ENCODE assay signal across 31 cellular contexts in the genomic region with DNA sequence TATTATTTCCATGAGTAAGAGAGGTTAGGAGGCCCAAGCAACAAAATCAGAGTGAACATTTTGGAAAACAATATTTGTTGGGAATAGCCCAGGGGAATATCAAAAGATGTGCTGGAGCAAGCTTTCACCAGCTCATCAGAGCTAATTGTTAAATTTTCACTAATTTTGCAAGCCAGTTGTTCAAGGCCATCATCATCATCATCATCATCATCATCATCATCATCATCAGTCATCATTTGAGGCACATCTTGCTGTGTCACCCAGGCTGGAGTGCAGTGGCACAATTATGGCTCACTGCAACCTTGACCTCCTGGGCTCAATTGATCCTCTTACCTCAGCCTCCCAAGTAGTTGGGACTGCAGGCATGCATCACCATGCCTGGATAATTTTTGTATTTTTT.
"Had no signal": no experiment of that assay in that cellular context is flagged by ENCODE, and none has a peak within 500 bp of the region (broad histone marks: within the 10 kb centered on the region; RNA-seq: fewer than 3 reads in every experiment).

No MANE protein-coding gene starts in this region.

- H3K36me3 Mint-ChIP-seq: mesothelial cell of epicardium; natural killer cell treated with Interleukin-12 subunit alpha and Interleukin-12 subunit beta and Interleukin-15 and Interleukin-18, amount 100 ng/mL, for 72 hours; stimulated activated effector memory CD8-positive, alpha-beta T cell treated with anti-CD3 and anti-CD28 coated beads, Interleukin-12 subunit alpha, Interleukin-12 subunit beta, amount 100 ng/mL, for 72 hours had no signal

- H3K4me3 Mint-ChIP-seq: dendritic cell treated with granulocyte-macrophage colony-stimulating factor and Interleukin-4, amounts not matched to agents 40 ng/mL and 50 ng/mL, for 4 days; endodermal cell; mesothelial cell of epicardium; naive B cell; natural killer cell treated with Interleukin-12 subunit alpha and Interleukin-12 subunit beta and Interleukin-15 and Interleukin-18, amount 100 ng/mL, for 72 hours; neural crest cell; stimulated activated effector memory CD8-positive, alpha-beta T cell treated with anti-CD3 and anti-CD28 coated beads, Interleukin-12 subunit alpha, Interleukin-12 subunit beta, amount 100 ng/mL, for 72 hours had no signal

- H3K4me1 ChIP-seq: colonic mucosa, heart right ventricle, left lung, testis, tibial nerve had no signal

- ATAC-seq: esophagus mucosa; gastroesophageal sphincter; heart right ventricle; left cardiac atrium; left lung; mucosa of descending colon; natural killer cell treated with Interleukin-12 subunit alpha and Interleukin-12 subunit beta and Interleukin-15 and Interleukin-18, amount 100 ng/mL, for 72 hours; pancreas; sciatic nerve; stimulated activated effector memory CD8-positive, alpha-beta T cell treated with anti-CD3 and anti-CD28 coated beads, Interleukin-12 subunit alpha, Interleukin-12 subunit beta, amount 100 ng/mL, for 72 hours; stimulated activated naive CD8-positive, alpha-beta T cell treated with anti-CD3 and anti-CD28 coated beads, Interleukin-15, Interleukin-2, amounts not matched to agents 100 U/mL and 50 U/mL, for 24 hours had no signal

- H3K27me3 ChIP-seq: colonic mucosa, gastroesophageal sphincter, heart right ventricle, left lung, neutrophil, pancreas, testis, tibial nerve, upper lobe of left lung had no signal

- H3K4me3 ChIP-seq: colonic mucosa, gastroesophageal sphincter, heart right ventricle, left lung, mucosa of descending colon, pancreas, smooth muscle cell, testis, tibial nerve, upper lobe of left lung had no signal

- H3K9me3 ChIP-seq: colonic mucosa, gastroesophageal sphincter, left lung, mucosa of descending colon, neutrophil, pancreas, testis, tibial nerve, upper lobe of left lung had no signal

- DNase-seq: colonic mucosa; effector CD8-positive, alpha-beta T cell; endodermal cell; foreskin fibroblast; heart right ventricle; hippocampal formation; left cardiac atrium; left lung; mesenchymal stem cell; mucosa of descending colon; naive B cell; pancreas; retina; stimulated activated CD4-positive, alpha-beta T cell treated with anti-CD3 and anti-CD28 coated beads, Interleukin-2, amount 100 ng/mL, for 24 hours; stimulated activated CD4-positive, alpha-beta T cell treated with anti-CD3 and anti-CD28 coated beads, Interleukin-4, amount 100 ng/mL, for 24 hours; stimulated activated naive CD8-positive, alpha-beta T cell treated with anti-CD3 and anti-CD28 coated beads, Interleukin-15, Interleukin-2, amounts not matched to agents 100 U/mL and 50 U/mL, for 24 hours; substantia nigra; testis; upper lobe of left lung had no signal

- H3K36me3 ChIP-seq: colonic mucosa, gastroesophageal sphincter, heart right ventricle, left lung, neutrophil, pancreas, tibial nerve, upper lobe of left lung had no signal

- H3K27ac ChIP-seq: colonic mucosa, epithelial cell of prostate, gastroesophageal sphincter, heart right ventricle, left lung, neutrophil, pancreas, testis, tibial nerve, upper lobe of left lung had no signal

- H3K27me3 Mint-ChIP-seq: dendritic cell treated with granulocyte-macrophage colony-stimulating factor and Interleukin-4, amounts not matched to agents 40 ng/mL and 50 ng/mL, for 4 days; naive B cell; natural killer cell treated with Interleukin-12 subunit alpha and Interleukin-12 subunit beta and Interleukin-15 and Interleukin-18, amount 100 ng/mL, for 72 hours had no signal

- H3K27ac Mint-ChIP-seq: dendritic cell treated with granulocyte-macrophage colony-stimulating factor and Interleukin-4, amounts not matched to agents 40 ng/mL and 50 ng/mL, for 4 days; endodermal cell; mesothelial cell of epicardium; naive B cell; natural killer cell treated with Interleukin-12 subunit alpha and Interleukin-12 subunit beta and Interleukin-15 and Interleukin-18, amount 100 ng/mL, for 72 hours; stimulated activated effector memory CD8-positive, alpha-beta T cell treated with anti-CD3 and anti-CD28 coated beads, Interleukin-12 subunit alpha, Interleukin-12 subunit beta, amount 100 ng/mL, for 72 hours had no signal

- H3K9me3 Mint-ChIP-seq: dendritic cell treated with granulocyte-macrophage colony-stimulating factor and Interleukin-4, amounts not matched to agents 40 ng/mL and 50 ng/mL, for 4 days; endodermal cell; mesothelial cell of epicardium; natural killer cell treated with Interleukin-12 subunit alpha and Interleukin-12 subunit beta and Interleukin-15 and Interleukin-18, amount 100 ng/mL, for 72 hours; neural crest cell had no signal

- H3K4me1 Mint-ChIP-seq: endodermal cell; neural crest cell; stimulated activated effector memory CD8-positive, alpha-beta T cell treated with anti-CD3 and anti-CD28 coated beads, Interleukin-12 subunit alpha, Interleukin-12 subunit beta, amount 100 ng/mL, for 72 hours had no signal
